Comparison of ENCODE assay signal across 8 cellular contexts in the genomic region with DNA sequence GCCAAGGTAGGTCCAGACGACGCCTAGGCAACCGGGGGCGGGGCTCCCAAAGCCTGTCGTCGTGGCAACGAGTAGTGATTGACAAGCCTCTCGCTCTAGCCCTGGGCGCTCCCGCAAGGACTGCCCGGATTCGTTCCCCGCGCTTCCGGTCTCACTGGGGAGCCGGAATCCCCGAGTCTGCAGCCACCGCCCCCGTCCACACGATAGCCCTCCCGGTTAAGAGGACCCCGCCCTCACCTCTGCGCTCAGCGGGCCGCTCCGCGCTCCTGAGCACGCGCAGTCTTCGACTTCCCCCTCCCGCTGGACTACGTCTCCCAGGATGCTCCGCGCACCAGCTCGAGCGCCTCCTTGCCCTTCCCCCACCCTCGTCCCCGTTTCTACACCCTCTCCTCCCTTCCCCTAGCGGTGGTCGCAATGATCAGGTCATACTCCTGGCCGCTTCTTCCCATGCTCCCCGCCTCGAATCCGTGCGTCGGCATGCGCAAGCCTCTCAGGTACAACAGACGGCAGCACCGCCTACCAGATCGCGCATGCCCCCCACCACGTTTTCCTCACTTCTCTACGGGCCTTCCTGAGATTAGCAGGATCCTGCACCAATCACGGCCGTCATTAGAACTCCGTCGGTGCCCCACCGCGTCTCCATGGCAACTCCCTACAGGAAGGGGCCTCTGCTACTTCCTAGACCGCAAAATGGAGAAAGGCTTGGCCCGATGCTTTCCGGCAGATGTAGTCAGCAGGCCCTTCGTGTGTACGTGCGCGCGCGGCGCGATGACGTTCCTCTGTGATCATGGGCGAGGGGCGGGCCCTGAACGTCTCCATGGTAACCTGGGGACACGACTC. TPM values are rescaled to one million over a fixed set of nuclear protein-coding genes. Genes with fewer than 3 reads are reported as not detected.
DNase-seq lines count a peak whose midpoint lies in the region; ATAC-seq and TF ChIP-seq lines count a peak whose summit lies in the region.

Gene MZF1, minus strand, starts transcription at position 518 of the 840 bp plus-strand sequence. CDS start 1,946 bp downstream, outside the sequence.

- H3K9ac ChIP-seq in stomach smooth muscle (ENCODE audit: low read length in 2 of 2): peak within 1 kb of the TSS; percentile 89 to 92

- no peaks in the 10 kb centered on the region for H3K9me3 ChIP-seq in CD8-positive, alpha-beta memory T cell (ENCODE audit: low read length)
- H3K9me3 ChIP-seq in stomach smooth muscle (ENCODE audit: control insufficient read depth in 2 of 2, low read length in 2 of 2): no peaks in the 10 kb centered on the region

- no peaks in the 10 kb centered on the region for H3K9me3 Mint-ChIP-seq in CD8-positive, alpha-beta memory T cell
- no peaks in the 10 kb centered on the region for H3K9me3 Mint-ChIP-seq in nephron

- H3K4me3 Mint-ChIP-seq in CD8-positive, alpha-beta memory T cell: peak within 1 kb of the TSS; percentile 89 to 99 (median 95)
- H3K4me3 Mint-ChIP-seq in nephron: peak within 1 kb of the TSS; percentile 91 to 95 (median 92)

- TF ChIP-seq EP300 in Ishikawa (IDR thresholded peaks at IDR 0.05; ENCODE audit: borderline replicate concordance): 0 out of 2 replicates have a peak, but pooled peaks have one; percentile 5

- DNase-seq in CD8-positive, alpha-beta memory T cell: peak; percentile 99 to 100 (median 100)
- DNase-seq in activated T-cell treated with anti-CD3 and anti-CD28 coated beads for 24 hours (ENCODE audit: low read depth) (peak; percentile 99), fibroblast of gingiva (ENCODE audit: low read depth) (peak; percentile 100), NCI-H748 treated with DMSO at 0.1 percent for 48 hours (lab: John Stamatoyannopoulos, UW) (no peak)

- no peaks in the 10 kb centered on the region for H3K27me3 ChIP-seq in CD8-positive, alpha-beta memory T cell (ENCODE audit: insufficient read depth, low read length, poor library complexity, severe bottlenecking)
- H3K27me3 ChIP-seq in stomach smooth muscle (ENCODE audit: control insufficient read depth in 1 of 2, insufficient read depth in 2 of 2, low read length in 2 of 2): no peaks in the 10 kb centered on the region

- peak; percentile 51 for ATAC-seq in GM21526 (IDR thresholded peaks at IDR 0.05; ENCODE audit: low FRiP score, unreplicated experiment)

- H3K27ac Mint-ChIP-seq in CD8-positive, alpha-beta memory T cell: peak within 1 kb of the TSS; percentile 95 to 100 (median 100)
- H3K27ac Mint-ChIP-seq in nephron: peak within 1 kb of the TSS; percentile 95 to 99 (median 98)

- peaks cover 24 to 49% (median 26%) of the 10 kb centered on the region in 3 donors for H3K4me1 Mint-ChIP-seq in CD8-positive, alpha-beta memory T cell
- H3K4me1 Mint-ChIP-seq in nephron: peaks cover 23% of the 10 kb centered on the region

- peaks cover 29% of the 10 kb centered on the region for H3K4me1 ChIP-seq in CD8-positive, alpha-beta memory T cell (ENCODE audit: insufficient read depth, low read length)
- peaks cover 31% of the 10 kb centered on the region for H3K4me1 ChIP-seq in stomach smooth muscle (ENCODE audit: control insufficient read depth, insufficient read depth, low read length)

- CTCF ChIA-PET in CD8-positive, alpha-beta memory T cell (lab: Charles Lee): interaction anchor here (1.0 to 4.2 kb wide), 4 partner anchors 10 to 59 kb away, joined by 3 to 24 read pairs (median 4); partner anchors contain the start of gene ZBTB45

- H3K36me3 Mint-ChIP-seq in CD8-positive, alpha-beta memory T cell: peaks cover 0 to 23% (median 0%) of the 10 kb centered on the region in 3 donors
- H3K36me3 Mint-ChIP-seq in nephron (ENCODE audit: low read depth): peaks cover 6% of the 10 kb centered on the region

- H3K4me3 ChIP-seq in CD8-positive, alpha-beta memory T cell (ENCODE audit: low read length): peak within 1 kb of the TSS; percentile 98
- peak within 1 kb of the TSS; percentile 78 to 98 for H3K4me3 ChIP-seq in stomach smooth muscle (ENCODE audit: low read length in 2 of 2)

- H3K27ac ChIP-seq in CD8-positive, alpha-beta memory T cell (ENCODE audit: low read depth, low read length): peak within 1 kb of the TSS; percentile 100
- H3K27ac ChIP-seq in stomach smooth muscle (ENCODE audit: low read length): peak within 1 kb of the TSS; percentile 95

- no peak for TF ChIP-seq RAD21 in Ishikawa (IDR thresholded peaks at IDR 0.05; ENCODE audit: low read depth)

- POLR2A ChIA-PET in CD8-positive, alpha-beta memory T cell (lab: Charles Lee): interaction anchor here (1.0 to 2.1 kb wide), 6 partner anchors 10 to 390 kb away, joined by 3 to 17 read pairs (median 5); partner anchors contain the start of genes CHMP2A, UBE2M, ZBTB45 and ZNF132

- peak in 2 of 3 experiments; percentile 13 to 15 for TF ChIP-seq CTCF in nephron (IDR thresholded peaks at IDR 0.05; ENCODE audit: unreplicated experiment in 3 of 3)

- no peaks in the 10 kb centered on the region for H3K36me3 ChIP-seq in CD8-positive, alpha-beta memory T cell (ENCODE audit: insufficient read depth, low read length)
- peaks cover 7 to 19% of the 10 kb centered on the region in 2 donors for H3K36me3 ChIP-seq in stomach smooth muscle (ENCODE audit: control insufficient read depth in 2 of 2, insufficient read depth in 2 of 2, low read length in 2 of 2)

- H3K27me3 Mint-ChIP-seq in CD8-positive, alpha-beta memory T cell: peaks cover 0 to 9% of the 10 kb centered on the region in 2 donors
- no peaks in the 10 kb centered on the region for H3K27me3 Mint-ChIP-seq in nephron (ENCODE audit: low read depth)

TF ChIP-seq in Ishikawa, 13 proteins besides CTCF, POLR2A, EP300 and RAD21:
- TF ChIP-seq TAF1 (IDR thresholded peaks at IDR 0.05; ENCODE audit: low read depth): no peak
- TF ChIP-seq TCF12 (IDR thresholded peaks at IDR 0.05; ENCODE audit: low read depth): peak; percentile 10
- TF ChIP-seq TEAD4 (IDR thresholded peaks at IDR 0.05): peak; percentile 4; the same call in 1 of the 2 replicates
- no peak for TF ChIP-seq NFIC (IDR thresholded peaks at IDR 0.05)
- peak; percentile 73 for TF ChIP-seq USF1 (IDR thresholded peaks at IDR 0.05)
- peak; percentile 81 for TF ChIP-seq YY1 (IDR thresholded peaks at IDR 0.05; ENCODE audit: low read depth)
- TF ChIP-seq CEBPB (IDR thresholded peaks at IDR 0.05): no peak
- peak; percentile 95 for TF ChIP-seq CREB1 (IDR thresholded peaks at IDR 0.05; ENCODE audit: low read depth)
- TF ChIP-seq, protein P1, sequence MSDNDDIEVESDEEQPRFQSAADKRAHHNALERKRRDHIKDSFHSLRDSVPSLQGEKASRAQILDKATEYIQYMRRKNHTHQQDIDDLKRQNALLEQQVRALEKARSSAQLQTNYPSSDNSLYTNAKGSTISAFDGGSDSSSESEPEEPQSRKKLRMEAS (IDR thresholded peaks at IDR 0.05): peak; percentile 41
- TF ChIP-seq EGR1 (IDR thresholded peaks at IDR 0.05): peak; percentile 65; the same call in 1 of the 2 replicates
- TF ChIP-seq ZBTB7A (IDR thresholded peaks at IDR 0.05; ENCODE audit: low read depth): no peak
- peak; percentile 52 for TF ChIP-seq FOXM1 (IDR thresholded peaks at IDR 0.05; ENCODE audit: borderline replicate concordance, low read depth)

RNA-seq across cellular contexts. Expression of gene MZF1, which starts in this region (rescaled TPM):
- 10 to 100 TPM; 14.0 to 14.8 TPM for total RNA-seq in CD8-positive, alpha-beta memory T cell
- 10.3 TPM for polyA plus RNA-seq in CD8-positive, alpha-beta memory T cell
